1 cellular context compared by ENCODE assay signal in genomic region chr6:14095444-14095843, GRCh38.
TF ChIP-seq lines count a peak whose summit lies in the region.

No MANE protein-coding gene starts in this region.

TF ChIP-seq in GM12878, 131 proteins besides CTCF, POLR2A, EP300 and RAD21 (continued from another document):
- TF ChIP-seq, protein P1, sequence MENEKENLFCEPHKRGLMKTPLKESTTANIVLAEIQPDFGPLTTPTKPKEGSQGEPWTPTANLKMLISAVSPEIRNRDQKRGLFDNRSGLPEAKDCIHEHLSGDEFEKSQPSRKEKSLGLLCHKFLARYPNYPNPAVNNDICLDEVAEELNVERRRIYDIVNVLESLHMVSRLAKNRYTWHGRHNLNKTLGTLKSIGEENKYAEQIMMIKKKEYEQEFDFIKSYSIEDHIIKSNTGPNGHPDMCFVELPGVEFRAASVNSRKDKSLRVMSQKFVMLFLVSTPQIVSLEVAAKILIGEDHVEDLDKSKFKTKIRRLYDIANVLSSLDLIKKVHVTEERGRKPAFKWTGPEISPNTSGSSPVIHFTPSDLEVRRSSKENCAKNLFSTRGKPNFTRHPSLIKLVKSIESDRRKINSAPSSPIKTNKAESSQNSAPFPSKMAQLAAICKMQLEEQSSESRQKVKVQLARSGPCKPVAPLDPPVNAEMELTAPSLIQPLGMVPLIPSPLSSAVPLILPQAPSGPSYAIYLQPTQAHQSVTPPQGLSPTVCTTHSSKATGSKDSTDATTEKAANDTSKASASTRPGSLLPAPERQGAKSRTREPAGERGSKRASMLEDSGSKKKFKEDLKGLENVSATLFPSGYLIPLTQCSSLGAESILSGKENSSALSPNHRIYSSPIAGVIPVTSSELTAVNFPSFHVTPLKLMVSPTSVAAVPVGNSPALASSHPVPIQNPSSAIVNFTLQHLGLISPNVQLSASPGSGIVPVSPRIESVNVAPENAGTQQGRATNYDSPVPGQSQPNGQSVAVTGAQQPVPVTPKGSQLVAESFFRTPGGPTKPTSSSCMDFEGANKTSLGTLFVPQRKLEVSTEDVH (IDR thresholded peaks at IDR 0.05; ENCODE audit: low read depth, partially characterized antibody), result no peak
- TF ChIP-seq, protein P2, sequence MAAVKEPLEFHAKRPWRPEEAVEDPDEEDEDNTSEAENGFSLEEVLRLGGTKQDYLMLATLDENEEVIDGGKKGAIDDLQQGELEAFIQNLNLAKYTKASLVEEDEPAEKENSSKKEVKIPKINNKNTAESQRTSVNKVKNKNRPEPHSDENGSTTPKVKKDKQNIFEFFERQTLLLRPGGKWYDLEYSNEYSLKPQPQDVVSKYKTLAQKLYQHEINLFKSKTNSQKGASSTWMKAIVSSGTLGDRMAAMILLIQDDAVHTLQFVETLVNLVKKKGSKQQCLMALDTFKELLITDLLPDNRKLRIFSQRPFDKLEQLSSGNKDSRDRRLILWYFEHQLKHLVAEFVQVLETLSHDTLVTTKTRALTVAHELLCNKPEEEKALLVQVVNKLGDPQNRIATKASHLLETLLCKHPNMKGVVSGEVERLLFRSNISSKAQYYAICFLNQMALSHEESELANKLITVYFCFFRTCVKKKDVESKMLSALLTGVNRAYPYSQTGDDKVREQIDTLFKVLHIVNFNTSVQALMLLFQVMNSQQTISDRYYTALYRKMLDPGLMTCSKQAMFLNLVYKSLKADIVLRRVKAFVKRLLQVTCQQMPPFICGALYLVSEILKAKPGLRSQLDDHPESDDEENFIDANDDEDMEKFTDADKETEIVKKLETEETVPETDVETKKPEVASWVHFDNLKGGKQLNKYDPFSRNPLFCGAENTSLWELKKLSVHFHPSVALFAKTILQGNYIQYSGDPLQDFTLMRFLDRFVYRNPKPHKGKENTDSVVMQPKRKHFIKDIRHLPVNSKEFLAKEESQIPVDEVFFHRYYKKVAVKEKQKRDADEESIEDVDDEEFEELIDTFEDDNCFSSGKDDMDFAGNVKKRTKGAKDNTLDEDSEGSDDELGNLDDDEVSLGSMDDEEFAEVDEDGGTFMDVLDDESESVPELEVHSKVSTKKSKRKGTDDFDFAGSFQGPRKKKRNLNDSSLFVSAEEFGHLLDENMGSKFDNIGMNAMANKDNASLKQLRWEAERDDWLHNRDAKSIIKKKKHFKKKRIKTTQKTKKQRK (IDR thresholded peaks at IDR 0.05; ENCODE audit: low read depth, low read length), result no peak
- no peak for TF ChIP-seq NRF1 (conservative IDR thresholded peaks at IDR 0.05; ENCODE audit: low read depth, low read length)
